24 cellular contexts compared by ENCODE assay signal in genomic region chr10:113053091-113053490, GRCh38.
DNase-seq lines count a peak whose midpoint lies in the region; ATAC-seq and TF ChIP-seq lines count a peak whose summit lies in the region.
"Had no signal": no experiment of that assay in that cellular context is flagged by ENCODE, and none has a peak within 500 bp of the region (broad histone marks: within the 10 kb centered on the region; RNA-seq: fewer than 3 reads in every experiment).

No MANE protein-coding gene starts in this region.

- no peak for DNase-seq in SK-N-SH
- DNase-seq in mesothelial cell of epicardium (ENCODE audit: low spot score in 2 of 2, unreplicated experiment in 2 of 2): no peak
- no peak for DNase-seq in uterus
- no peak for DNase-seq in NCI-H774 (lab: John Stamatoyannopoulos, UW)
- no peak for DNase-seq in Caco-2
- DNase-seq: activated CD4-positive, alpha-beta memory T cell treated with anti-CD3 and anti-CD28 coated beads, Interleukin-2, amount 10 ng/mL, durations not matched to agents 7 days and 5 days; activated T-cell treated with anti-CD3 and anti-CD28 coated beads, Interleukin-2, amount 50 U/mL, for 4 hours; DMS79; effector CD8-positive, alpha-beta T cell; naive thymus-derived CD4-positive, alpha-beta T cell; NCI-H1694 treated with DMSO at 0.1 percent for 48 hours; NCI-H345; posterior cingulate gyrus; spleen; T-cell had no signal

- H3K36me3 ChIP-seq in SK-N-SH (replicated peaks in 1 of 2; ENCODE audit: control insufficient read depth in 1 of 2, insufficient read depth in 2 of 2, low read length in 1 of 2) (no peaks in the 10 kb centered on the region), gastroesophageal sphincter (no peaks in the 10 kb centered on the region), uterus (no peaks in the 10 kb centered on the region), Caco-2 (ENCODE audit: control insufficient read depth, insufficient read depth, low read length) (0 out of 2 replicates have a peak, but pooled peaks cover 1% of the 10 kb centered on the region)
- H3K36me3 ChIP-seq: spleen had no signal

- H3K4me3 ChIP-seq in SK-N-SH (ENCODE audit: low read depth in 2 of 2, low read length in 1 of 2) (no peak overlapping the region), gastroesophageal sphincter (no peak overlapping the region), uterus (no peak overlapping the region), Caco-2 (ENCODE audit: low read depth, low read length) (no peak overlapping the region)
- H3K4me3 ChIP-seq: spleen had no signal

- peaks cover 42% of the 10 kb centered on the region for H3K4me1 Mint-ChIP-seq in mesothelial cell of epicardium
- H3K4me1 Mint-ChIP-seq in Caco-2 (ENCODE audit: low read depth, unreplicated experiment): no peaks in the 10 kb centered on the region
- H3K4me1 Mint-ChIP-seq: activated CD4-positive, alpha-beta memory T cell treated with anti-CD3 and anti-CD28 coated beads, Interleukin-2, amount 10 ng/mL, durations not matched to agents 7 days and 5 days had no signal

- TF ChIP-seq POLR2A in gastroesophageal sphincter (IDR thresholded peaks at IDR 0.05) (no peak), uterus (IDR thresholded peaks at IDR 0.05) (no peak)

- BruUV-seq in Caco-2 (replicated peaks; lab: Mats Ljungman, UMichigan): no TSS peak

- H3K27ac ChIP-seq in SK-N-SH (ENCODE audit: low read depth in 2 of 2, low read length in 1 of 2) (peak overlapping the region in 1 of 2 experiments; percentile 60; a peak in 2 of 4 replicates), gastroesophageal sphincter (peak overlapping the region in 3 of 4 donors; percentile 44 to 60 (median 58)), uterus (peak overlapping the region; percentile 6 to 28)
- H3K27ac ChIP-seq: 22Rv1, C4-2B, spleen, VCaP had no signal

- 82% methylated on average over 10 of the region's 10 CpGs for WGBS in SK-N-SH (ENCODE audit: low lambda C conversion rate)
- WGBS in gastroesophageal sphincter (ENCODE audit: low coverage in 1 of 2), 2 donors: 49 to 89% methylated on average over 3 to 9 of the region's 10 CpGs

- H3K27me3 ChIP-seq in SK-N-SH (ENCODE audit: insufficient read depth): no peaks in the 10 kb centered on the region
- H3K27me3 ChIP-seq in gastroesophageal sphincter: no peaks in the 10 kb centered on the region
- H3K27me3 ChIP-seq in uterus: no peaks in the 10 kb centered on the region
- no peaks in the 10 kb centered on the region for H3K27me3 ChIP-seq in Caco-2 (replicated peaks; ENCODE audit: control insufficient read depth, insufficient read depth, low read length)
- H3K27me3 ChIP-seq: spleen had no signal

- peaks cover 14% of the 10 kb centered on the region for H3F3A ChIP-seq in SK-N-SH (replicated peaks; ENCODE audit: insufficient read depth)

- no peak for TF ChIP-seq EP300 in SK-N-SH (IDR thresholded peaks at IDR 0.05; ENCODE audit: borderline replicate concordance in 1 of 2, low read depth in 1 of 2, low read length in 1 of 2)
- TF ChIP-seq EP300 in gastroesophageal sphincter (IDR thresholded peaks at IDR 0.05): no peak

- ATAC-seq in SK-N-SH treated with all-trans-retinoic acid at 6 μM for 48 hours (no peak), gastroesophageal sphincter (peak; percentile 70), GM18519 (IDR thresholded peaks at IDR 0.05; ENCODE audit: low FRiP score, unreplicated experiment) (no peak)
- ATAC-seq: activated T-cell treated with anti-CD3 and anti-CD28 coated beads, Interleukin-2, amount 50 U/mL, for 4 hours; naive thymus-derived CD4-positive, alpha-beta T cell; stimulated activated effector memory CD8-positive, alpha-beta T cell treated with anti-CD3 and anti-CD28 coated beads, Interleukin-12 subunit alpha, Interleukin-12 subunit beta, amount 100 ng/mL, for 72 hours; T-cell had no signal

- H3K9me3 Mint-ChIP-seq in mesothelial cell of epicardium (no peaks in the 10 kb centered on the region), Caco-2 (ENCODE audit: unreplicated experiment) (no peaks in the 10 kb centered on the region)
- H3K9me3 Mint-ChIP-seq: activated CD4-positive, alpha-beta memory T cell treated with anti-CD3 and anti-CD28 coated beads, Interleukin-2, amount 10 ng/mL, durations not matched to agents 7 days and 5 days; activated naive CD4-positive, alpha-beta T cell treated with anti-CD3 and anti-CD28 coated beads, Interleukin-2, amount 50 U/mL, for 24 hours; activated T-cell treated with anti-CD3 and anti-CD28 coated beads, Interleukin-2, amount 50 U/mL, for 4 hours; naive thymus-derived CD4-positive, alpha-beta T cell; stimulated activated effector memory CD8-positive, alpha-beta T cell treated with anti-CD3 and anti-CD28 coated beads, Interleukin-12 subunit alpha, Interleukin-12 subunit beta, amount 100 ng/mL, for 72 hours; T-cell; type B pancreatic cell had no signal

- peaks cover 15 to 37% of the 10 kb centered on the region in 2 experiments for H3K4me1 ChIP-seq in SK-N-SH (ENCODE audit: control insufficient read depth in 1 of 2, insufficient read depth in 2 of 2, low read depth in 1 of 2, low read length in 1 of 2)
- peaks cover 1 to 69% (median 27%) of the 10 kb centered on the region in 3 donors for H3K4me1 ChIP-seq in gastroesophageal sphincter
- H3K4me1 ChIP-seq in uterus: peaks cover 7 to 11% of the 10 kb centered on the region in 2 donors
- peaks cover 12% of the 10 kb centered on the region for H3K4me1 ChIP-seq in Caco-2

- POLR2A ChIA-PET in SK-N-SH (lab: Yijun Ruan, JAX) (no interaction called here), Caco-2 (lab: Charles Lee) (no interaction called here)

- H3K79me2 ChIP-seq in SK-N-SH (ENCODE audit: insufficient read depth): peaks cover 36% of the 10 kb centered on the region; the same call in 1 of the 2 replicates

- 0 out of 2 replicates have a peak overlapping the region, but pooled peaks have one; percentile 10 for H3K4me2 ChIP-seq in SK-N-SH

- intact Hi-C loops in uterus (cut with DNase I; ENCODE audit: low total_unique reads): loop anchor here (10.0 kb wide), 1 partner anchor 98 kb away; the partner anchor contains the start of gene TCF7L2
- intact Hi-C loops in Caco-2 (cut with micrococcal nuclease; ENCODE audit: unreplicated experiment): no loop called here

- peaks cover 9% of the 10 kb centered on the region for H3K36me3 Mint-ChIP-seq in mesothelial cell of epicardium
- H3K36me3 Mint-ChIP-seq in Caco-2 (ENCODE audit: insufficient read depth, unreplicated experiment): peaks cover 27% of the 10 kb centered on the region
- H3K36me3 Mint-ChIP-seq: stimulated activated effector memory CD8-positive, alpha-beta T cell treated with anti-CD3 and anti-CD28 coated beads, Interleukin-12 subunit alpha, Interleukin-12 subunit beta, amount 100 ng/mL, for 72 hours had no signal

- no peak for TF ChIP-seq RAD21 in SK-N-SH (IDR thresholded peaks at IDR 0.05; ENCODE audit: low read length)

- TF ChIP-seq CTCF in SK-N-SH (IDR thresholded peaks at IDR 0.05) (no peak), gastroesophageal sphincter (IDR thresholded peaks at IDR 0.05) (no peak), mesothelial cell of epicardium (IDR thresholded peaks at IDR 0.05; ENCODE audit: unreplicated experiment) (no peak), uterus (IDR thresholded peaks at IDR 0.05) (no peak), Caco-2 (IDR thresholded peaks at IDR 0.05; ENCODE audit: insufficient read depth in 1 of 2, low read depth in 1 of 2, low read length in 1 of 2, severe bottlenecking in 1 of 2, unreplicated experiment in 1 of 2) (no peak)

- H3K27ac Mint-ChIP-seq in mesothelial cell of epicardium: peak overlapping the region; percentile 56
- no peak overlapping the region for H3K27ac Mint-ChIP-seq in Caco-2 (ENCODE audit: unreplicated experiment)
- H3K27ac Mint-ChIP-seq: activated CD4-positive, alpha-beta memory T cell treated with anti-CD3 and anti-CD28 coated beads, Interleukin-2, amount 10 ng/mL, durations not matched to agents 7 days and 5 days; activated naive CD4-positive, alpha-beta T cell treated with anti-CD3 and anti-CD28 coated beads, Interleukin-2, amount 50 U/mL, for 24 hours; stimulated activated effector memory CD8-positive, alpha-beta T cell treated with anti-CD3 and anti-CD28 coated beads, Interleukin-12 subunit alpha, Interleukin-12 subunit beta, amount 100 ng/mL, for 72 hours; T-cell had no signal

- H3K9ac ChIP-seq in SK-N-SH: no peak overlapping the region

- H3K9me3 ChIP-seq in SK-N-SH (no peaks in the 10 kb centered on the region), gastroesophageal sphincter (no peaks in the 10 kb centered on the region), uterus (no peaks in the 10 kb centered on the region), Caco-2 (no peaks in the 10 kb centered on the region)
- H3K9me3 ChIP-seq: spleen had no signal

- no peaks in the 10 kb centered on the region for H4K20me1 ChIP-seq in SK-N-SH (ENCODE audit: insufficient read depth)

- no peaks in the 10 kb centered on the region for H3K27me3 Mint-ChIP-seq in mesothelial cell of epicardium (ENCODE audit: low read depth)
- H3K27me3 Mint-ChIP-seq in Caco-2 (ENCODE audit: insufficient read depth, unreplicated experiment): no peaks in the 10 kb centered on the region
- H3K27me3 Mint-ChIP-seq: type B pancreatic cell had no signal

- H2AFZ ChIP-seq in SK-N-SH (ENCODE audit: low read depth): no peak overlapping the region

- H3K4me3 Mint-ChIP-seq in mesothelial cell of epicardium (no peak overlapping the region), Caco-2 (ENCODE audit: unreplicated experiment) (no peak overlapping the region)
- H3K4me3 Mint-ChIP-seq: activated CD4-positive, alpha-beta memory T cell treated with anti-CD3 and anti-CD28 coated beads, Interleukin-2, amount 10 ng/mL, durations not matched to agents 7 days and 5 days; activated naive CD4-positive, alpha-beta T cell treated with anti-CD3 and anti-CD28 coated beads, Interleukin-2, amount 50 U/mL, for 24 hours; activated T-cell treated with anti-CD3 and anti-CD28 coated beads, Interleukin-2, amount 50 U/mL, for 4 hours; naive thymus-derived CD4-positive, alpha-beta T cell; stimulated activated effector memory CD8-positive, alpha-beta T cell treated with anti-CD3 and anti-CD28 coated beads, Interleukin-12 subunit alpha, Interleukin-12 subunit beta, amount 100 ng/mL, for 72 hours; T-cell; type B pancreatic cell had no signal

- no peaks in the 10 kb centered on the region for H3K9me2 ChIP-seq in SK-N-SH

- CTCF ChIA-PET in SK-N-SH (lab: Yijun Ruan, JAX): interaction anchor here (0.6 to 1.1 kb wide), 4 partner anchors 10 to 507 kb away, joined by 3 to 4 read pairs (median 4); no protein-coding TSS in a partner anchor
- CTCF ChIA-PET in Caco-2 (lab: Charles Lee): no interaction called here
